In genomic region chr3:148534089-148534988, GRCh38 we compare ENCODE assay signal across 1 cellular context.
TF ChIP-seq lines count a peak whose summit lies in the region.

No MANE protein-coding gene starts in this region.

TF ChIP-seq in HepG2, 621 proteins besides CTCF, POLR2A, EP300 and RAD21 (continued from another document and continues in another):
- TF ChIP-seq ZNF24 (IDR thresholded peaks at IDR 0.05) (0 out of 2 replicates have a peak, but pooled peaks have one; percentile 23), PPARG (CRISPR knock-in tag; conservative IDR thresholded peaks at IDR 0.05) (peak; percentile 84), EED (CRISPR knock-in tag; IDR thresholded peaks at IDR 0.05) (no peak), DZIP1 (CRISPR knock-in tag; IDR thresholded peaks at IDR 0.05) (no peak), ZFYVE20 (CRISPR knock-in tag; IDR thresholded peaks at IDR 0.05; ENCODE audit: borderline replicate concordance, low read depth) (no peak), ZNF709 (CRISPR knock-in tag; IDR thresholded peaks at IDR 0.05) (no peak), RFXANK (CRISPR knock-in tag; IDR thresholded peaks at IDR 0.05) (no peak), GATA4 (IDR thresholded peaks at IDR 0.05; ENCODE audit: borderline replicate concordance, low read depth) (no peak; the same call in 1 of the 2 replicates), NRL (CRISPR knock-in tag; IDR thresholded peaks at IDR 0.05; ENCODE audit: borderline replicate concordance) (no peak), MIER2 (CRISPR knock-in tag; IDR thresholded peaks at IDR 0.05) (no peak), ATF5 (CRISPR knock-in tag; IDR thresholded peaks at IDR 0.05; ENCODE audit: low read depth) (no peak), ATF7-NPFF (CRISPR knock-in tag; IDR thresholded peaks at IDR 0.05; ENCODE audit: low read depth) (no peak), XRCC5 (optimal IDR thresholded peaks at IDR 0.05; ENCODE audit: low read length) (no peak), PHF20 (CRISPR knock-in tag; IDR thresholded peaks at IDR 0.05) (no peak), ZNF746 (CRISPR knock-in tag; IDR thresholded peaks at IDR 0.05) (no peak), ELF4 (CRISPR knock-in tag; IDR thresholded peaks at IDR 0.05; ENCODE audit: borderline replicate concordance) (no peak), TRIM22 (IDR thresholded peaks at IDR 0.05) (no peak), ZNF781 (CRISPR knock-in tag; IDR thresholded peaks at IDR 0.05; ENCODE audit: borderline replicate concordance, not compliant biosample characterization) (no peak), SAFB2 (CRISPR knock-in tag; IDR thresholded peaks at IDR 0.05; ENCODE audit: borderline replicate concordance, low read depth) (no peak), ZMAT3 (CRISPR knock-in tag; conservative IDR thresholded peaks at IDR 0.05) (no peak), ZNF441 (CRISPR knock-in tag; IDR thresholded peaks at IDR 0.05; ENCODE audit: borderline replicate concordance) (no peak), ZNF574 (CRISPR knock-in tag; IDR thresholded peaks at IDR 0.05) (no peak), KDM3A (CRISPR knock-in tag; IDR thresholded peaks at IDR 0.05; ENCODE audit: low read depth) (no peak), PAX8 (CRISPR knock-in tag; IDR thresholded peaks at IDR 0.05; ENCODE audit: borderline replicate concordance) (no peak), ZNF780A (CRISPR knock-in tag; IDR thresholded peaks at IDR 0.05) (no peak), ZNF570 (CRISPR knock-in tag; IDR thresholded peaks at IDR 0.05; ENCODE audit: borderline replicate concordance) (no peak), KLF16 (CRISPR knock-in tag; IDR thresholded peaks at IDR 0.05) (no peak; a peak in 1 of 4 replicates), ZNF317 (CRISPR knock-in tag; IDR thresholded peaks at IDR 0.05) (no peak), ZFP36 (IDR thresholded peaks at IDR 0.05; ENCODE audit: borderline replicate concordance, low read depth, low read length, partially characterized antibody) (no peak), HMGA1 (CRISPR knock-in tag; conservative IDR thresholded peaks at IDR 0.05) (no peak), TBX2 (CRISPR knock-in tag; IDR thresholded peaks at IDR 0.05; ENCODE audit: borderline replicate concordance) (no peak), ZNF503 (CRISPR knock-in tag; IDR thresholded peaks at IDR 0.05) (no peak), NFIC (IDR thresholded peaks at IDR 0.05; ENCODE audit: low read length) (peak; percentile 73; the same call in 1 of the 2 replicates), ZNF335 (CRISPR knock-in tag; IDR thresholded peaks at IDR 0.05) (no peak), IKZF4 (CRISPR knock-in tag; IDR thresholded peaks at IDR 0.05; ENCODE audit: borderline replicate concordance, low read depth, not compliant biosample characterization) (no peak), MNT (IDR thresholded peaks at IDR 0.05) (no peak), TOE1 (CRISPR knock-in tag; IDR thresholded peaks at IDR 0.05) (no peak), NKX3-1 (CRISPR knock-in tag; IDR thresholded peaks at IDR 0.05) (no peak), ISX (CRISPR knock-in tag; conservative IDR thresholded peaks at IDR 0.05) (no peak), E2F2 (CRISPR knock-in tag; IDR thresholded peaks at IDR 0.05; ENCODE audit: borderline replicate concordance) (no peak), ZNF414 (CRISPR knock-in tag; IDR thresholded peaks at IDR 0.05) (0 out of 2 replicates have a peak, but pooled peaks have one; percentile 27), SALL2 (CRISPR knock-in tag; IDR thresholded peaks at IDR 0.05) (no peak), STAT5B (CRISPR knock-in tag; IDR thresholded peaks at IDR 0.05) (no peak), SKI (IDR thresholded peaks at IDR 0.05; ENCODE audit: partially characterized antibody) (no peak), ZSCAN29 (CRISPR knock-in tag; conservative IDR thresholded peaks at IDR 0.05) (no peak), MEIS2 (CRISPR knock-in tag; IDR thresholded peaks at IDR 0.05) (no peak), TEF (CRISPR knock-in tag; IDR thresholded peaks at IDR 0.05) (no peak), SUZ12 (IDR thresholded peaks at IDR 0.05; ENCODE audit: low read depth, low read length) (no peak), CBFB (CRISPR knock-in tag; IDR thresholded peaks at IDR 0.05) (no peak), GPN1 (CRISPR knock-in tag; IDR thresholded peaks at IDR 0.05; ENCODE audit: borderline replicate concordance) (no peak), BCL3 (CRISPR knock-in tag; IDR thresholded peaks at IDR 0.05) (no peak), BORCS8-MEF2B (CRISPR knock-in tag; IDR thresholded peaks at IDR 0.05) (no peak), PLRG1 (conservative IDR thresholded peaks at IDR 0.05) (no peak), ZNF350 (CRISPR knock-in tag; IDR thresholded peaks at IDR 0.05; ENCODE audit: borderline replicate concordance, low read depth) (no peak), TIGD3 (CRISPR knock-in tag; IDR thresholded peaks at IDR 0.05; ENCODE audit: borderline replicate concordance) (no peak), ZNF629 (CRISPR knock-in tag; conservative IDR thresholded peaks at IDR 0.05) (no peak), ZNF720 (CRISPR knock-in tag; IDR thresholded peaks at IDR 0.05) (no peak), YEATS4 (CRISPR knock-in tag; IDR thresholded peaks at IDR 0.05; ENCODE audit: borderline replicate concordance) (no peak; the same call in 1 of the 2 replicates)
